Comparison of ENCODE assay signal across 8 cellular contexts in the genomic region with DNA sequence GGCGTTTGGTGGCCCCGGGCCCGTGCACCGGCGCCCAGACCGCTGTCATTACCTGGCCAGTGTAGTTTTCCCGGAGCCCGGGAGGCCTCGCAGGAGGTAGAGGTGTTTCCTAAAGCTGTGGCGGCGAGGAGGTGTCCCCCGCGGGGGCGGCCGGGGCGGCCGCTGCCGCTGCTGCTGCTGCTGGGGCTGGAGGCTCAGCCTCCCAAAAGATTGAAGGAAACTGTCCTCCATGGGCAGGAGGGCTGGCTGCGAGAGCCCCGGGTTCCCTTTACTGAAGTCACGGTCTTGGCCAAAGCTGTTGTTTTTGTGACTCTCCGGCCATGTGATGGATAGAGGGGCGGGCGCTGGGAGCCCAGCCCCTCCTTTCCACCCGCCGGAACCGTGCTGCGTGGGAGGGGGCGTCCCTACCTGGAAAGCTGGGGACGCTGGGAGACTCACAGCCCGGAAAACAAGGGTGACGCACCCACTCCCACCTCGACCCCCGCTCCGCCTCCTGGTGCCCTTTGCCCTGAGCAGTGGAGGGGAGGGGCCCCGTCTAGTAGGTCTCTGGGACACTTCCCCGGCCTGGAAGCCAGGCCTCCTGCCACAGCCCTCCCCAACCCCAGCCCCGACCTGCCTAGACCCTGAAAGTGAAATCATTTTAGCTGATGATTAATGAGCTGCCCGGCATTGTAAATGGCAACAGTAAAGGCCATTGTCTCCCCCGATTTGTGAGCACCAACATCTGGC. TPM values are rescaled to one million over a fixed set of nuclear protein-coding genes. Genes with fewer than 3 reads are reported as not detected.
DNase-seq lines count a peak whose midpoint lies in the region; ATAC-seq and TF ChIP-seq lines count a peak whose summit lies in the region.

N4BP2L1 (minus strand) TSS at position 279 of the 729 bp plus-strand sequence; CDS start at position 231, 48 bp downstream.

- in situ Hi-C loops in GM13976 (cut with MboI; ENCODE audit: low sequenced_read_pairs, unreplicated experiment), result no loop called here

- peak; percentile 61 for ATAC-seq in HG02623 (IDR thresholded peaks at IDR 0.05; ENCODE audit: unreplicated experiment)
- peak; percentile 64 for ATAC-seq in left colon

- intact Hi-C loops in left colon (cut with DNase I, micrococcal nuclease), result no loop called here

- peak; percentile 90 for DNase-seq in GM13976 (ENCODE audit: low spot score)
- peak; percentile 44 for DNase-seq in NCI-H1105 (lab: John Stamatoyannopoulos, UW)
- DNase-seq in activated CD4-positive, CD25-positive, alpha-beta regulatory T cell treated with anti-CD3 and anti-CD28 coated beads, Interleukin-2, amount 50 U/mL, for 16 hours (ENCODE audit: low read depth, low spot score), result peak; percentile 70
- DNase-seq in cerebellar cortex (ENCODE audit: low spot score), result peak; percentile 66
- peak; percentile 77 to 84 for DNase-seq in left colon
- peak; percentile 79 to 80 for DNase-seq in stimulated activated CD4-positive, alpha-beta T cell treated with anti-CD3 and anti-CD28 coated beads, Interleukin-1b, Interleukin-23, amount 100 ng/mL, for 4 hours (ENCODE audit: low read depth in 2 of 2)
- no peak for DNase-seq in NCI-H187 (lab: John Stamatoyannopoulos, UW)

- no peak for TF ChIP-seq CTCF in GM13976 (IDR thresholded peaks at IDR 0.05; ENCODE audit: borderline replicate concordance, control extremely low read depth, extremely low read depth, insufficient read depth, missing control alignments)

RNA-seq across cellular contexts. Expression of gene N4BP2L1, which starts in this region (rescaled TPM):
- total RNA-seq in left colon, result 10 to 100 TPM in 1 of 2 donors, 1 to 10 TPM in 1; 6.6 to 10.5 TPM

Comparison
In these comparisons a context has a peak if more than half of its experiments do, and no peak if none do; other contexts are left out.
1. DNase-seq: peak in GM13976 (single experiment), NCI-H1105 (single experiment), activated CD4-positive, CD25-positive, alpha-beta regulatory T cell treated with anti-CD3 and anti-CD28 coated beads, Interleukin-2, amount 50 U/mL, for 16 hours (single experiment), cerebellar cortex (single experiment), left colon (2 of 2) and stimulated activated CD4-positive, alpha-beta T cell treated with anti-CD3 and anti-CD28 coated beads, Interleukin-1b, Interleukin-23, amount 100 ng/mL, for 4 hours (2 of 2); none in NCI-H187 (0 of 2).